ENCODE assay signal across 1 cellular context in the genomic region with DNA sequence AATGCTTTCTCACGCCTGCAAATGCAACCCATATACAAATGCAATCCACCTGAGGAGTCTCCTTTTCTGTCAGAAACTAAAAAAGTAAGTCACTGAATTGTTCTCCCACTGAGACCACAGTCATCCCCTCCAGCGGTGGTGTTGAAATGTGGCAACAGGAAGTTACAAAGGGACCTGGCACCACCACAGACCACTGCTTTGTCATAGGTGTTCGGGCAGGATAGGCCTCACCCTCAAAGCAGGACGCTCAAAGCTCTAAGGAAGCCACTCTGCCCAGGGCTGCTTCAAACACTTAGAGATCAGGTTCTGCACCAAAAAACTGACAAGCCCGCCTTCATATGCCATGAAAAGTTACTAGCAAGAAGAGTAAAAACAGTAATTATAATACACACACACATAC.
TF ChIP-seq lines count a peak whose summit lies in the region.

No MANE protein-coding gene starts in this region.

TF ChIP-seq in IMR-90, 13 proteins besides CTCF, POLR2A, EP300 and RAD21 (continued from another document):
- TF ChIP-seq MAZ (IDR thresholded peaks at IDR 0.05; ENCODE audit: borderline replicate concordance, low read depth, low read length): no peak
- no peak for TF ChIP-seq FOS (IDR thresholded peaks at IDR 0.05; ENCODE audit: low read depth, low read length)
- no peak for TF ChIP-seq SMC3 (IDR thresholded peaks at IDR 0.05; ENCODE audit: low read depth, low read length)
- no peak for TF ChIP-seq MAFK (IDR thresholded peaks at IDR 0.05; ENCODE audit: low read depth, low read length)
- TF ChIP-seq BHLHE40 (IDR thresholded peaks at IDR 0.05; ENCODE audit: low read depth, low read length): no peak
- TF ChIP-seq NFE2L2 (IDR thresholded peaks at IDR 0.05; ENCODE audit: low read depth, low read length): 0 out of 2 replicates have a peak, but pooled peaks have one; percentile 32
- peak; percentile 87 for TF ChIP-seq CEBPB (IDR thresholded peaks at IDR 0.05; ENCODE audit: low read depth, low read length)
